Comparison of ENCODE assay signal across 27 cellular contexts in the genomic region with DNA sequence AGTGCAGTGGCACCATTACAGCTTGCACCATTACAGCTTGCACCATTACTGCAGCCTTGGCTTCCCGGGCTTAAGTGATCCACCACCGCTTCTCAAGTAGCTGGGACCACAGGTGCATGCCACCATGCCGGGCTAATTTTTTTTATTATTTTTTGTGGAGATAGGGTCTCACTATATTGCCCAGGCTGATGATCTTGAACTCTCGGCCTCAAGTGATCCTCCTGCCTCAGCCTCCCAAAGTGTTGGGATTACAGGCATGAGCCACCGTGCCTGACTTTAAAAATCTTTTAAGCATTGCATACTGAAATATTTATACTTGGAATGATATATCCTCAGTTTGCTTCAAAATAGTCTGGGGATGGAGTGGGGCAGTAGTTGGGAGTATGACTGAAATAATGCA. TPM values are rescaled to one million over a fixed set of nuclear protein-coding genes. Genes with fewer than 3 reads are reported as not detected.
DNase-seq lines count a peak whose midpoint lies in the region; ATAC-seq, FAIRE-seq and TF ChIP-seq lines count a peak whose summit lies in the region.
"Had no signal": no experiment of that assay in that cellular context is flagged by ENCODE, and none has a peak within 500 bp of the region (broad histone marks: within the 10 kb centered on the region; RNA-seq: fewer than 3 reads in every experiment).

No MANE protein-coding gene starts in this region.

- CTCF ChIA-PET in HEK293 (lab: Yijun Ruan, JAX): no interaction called here
- CTCF ChIA-PET in K562 (lab: Yijun Ruan, JAX; ENCODE audit: low intra/inter-chr PET ratio): no interaction called here

- POLR2A ChIA-PET in HEK293 (lab: Yijun Ruan, JAX): no interaction called here
- POLR2A ChIA-PET in K562 (lab: Yijun Ruan, JAX): interaction anchor here (1.1 to 1.4 kb wide), 3 partner anchors 9 to 22 kb away, joined by 3 to 6 read pairs (median 4); no protein-coding TSS in a partner anchor

- no peak for TF ChIP-seq POLR2A in K562 (conservative IDR thresholded peaks at IDR 0.05)

- H3K4me3 Mint-ChIP-seq in T-helper 17 cell: no peak overlapping the region
- H3K4me3 Mint-ChIP-seq: CD14-positive monocyte; CD4-positive, alpha-beta memory T cell; CD4-positive, CD25-positive, alpha-beta regulatory T cell; CD8-positive, alpha-beta memory T cell had no signal

- TF ChIP-seq EP300 in K562 (IDR thresholded peaks at IDR 0.05; ENCODE audit: low read length): no peak

- peaks cover 20% of the 10 kb centered on the region for H3K4me1 Mint-ChIP-seq in T-helper 17 cell

- peaks cover 94% of the 10 kb centered on the region for H3K79me2 ChIP-seq in K562 (ENCODE audit: control insufficient read depth, insufficient read depth, low read length)

- H3K27me3 ChIP-seq in K562 (ENCODE audit: control insufficient read depth in 2 of 2, insufficient read depth in 2 of 2, low read length in 2 of 2): no peaks in the 10 kb centered on the region
- H3K27me3 ChIP-seq: BE2C, BLaER1 had no signal

- no peaks in the 10 kb centered on the region; the same call in 1 of the 2 replicates for H4K20me1 ChIP-seq in K562 (replicated peaks; ENCODE audit: control insufficient read depth, insufficient read depth, low read length)

- no peaks in the 10 kb centered on the region for H3K27me3 Mint-ChIP-seq in T-helper 17 cell
- H3K27me3 Mint-ChIP-seq: CD4-positive, alpha-beta memory T cell; CD4-positive, CD25-positive, alpha-beta regulatory T cell; CD8-positive, alpha-beta memory T cell had no signal

- DNase-seq in T-helper 17 cell (no peak), K562 (ENCODE audit: extremely low read depth in 1 of 4, low spot score in 3 of 4) (no peak), mucosa of gallbladder (ENCODE audit: low spot score) (no peak), medulla oblongata (ENCODE audit: extremely low spot score) (no peak)
- DNase-seq: 8988T; ACHN; BE2C; C1 segment of cervical spinal cord; CD4-positive, alpha-beta memory T cell; CD4-positive, CD25-positive, alpha-beta regulatory T cell; CD8-positive, alpha-beta memory T cell; COR-L47; DMS 273 treated with DMSO at 0.1 percent for 48 hours; DMS153; DMS53; DMS79; DND-41; EL; GDM1 had no signal

- no peak overlapping the region for H3K4me2 ChIP-seq in K562 (ENCODE audit: insufficient read depth, low read length)
- H3K4me2 ChIP-seq: BLaER1 had no signal

- no peak for TF ChIP-seq CTCF in HEK293 (tag by site-specific recombination; IDR thresholded peaks at IDR 0.05)
- no peak for TF ChIP-seq CTCF in K562 (IDR thresholded peaks at IDR 0.05 in 2 of 3, conservative IDR thresholded peaks at IDR 0.05 in 1 of 3; ENCODE audit: insufficient read depth in 2 of 3, low read depth in 1 of 3, low read length in 3 of 3)

- no peak for FAIRE-seq in K562 (lab: Jason Lieb, UNC)
- FAIRE-seq: A204.1, GM12878, GM12892, GM18507 had no signal

- H3K4me1 ChIP-seq in HEK293 (ENCODE audit: control insufficient read depth, insufficient read depth, low read length) (no peaks in the 10 kb centered on the region), K562 (replicated peaks in 1 of 2; ENCODE audit: control insufficient read depth in 2 of 2, insufficient read depth in 2 of 2, low read length in 2 of 2) (peaks cover 0 to 3% of the 10 kb centered on the region in 2 experiments; a peak in 3 of 5 replicates)
- H3K4me1 ChIP-seq: BE2C, BLaER1 had no signal

- no peak overlapping the region for H3K4me3 ChIP-seq in HEK293 (ENCODE audit: low read depth, low read length)
- H3K4me3 ChIP-seq in K562: no peak overlapping the region
- H3K4me3 ChIP-seq: BLaER1, GM12878 had no signal

- no peak overlapping the region for H3K9ac ChIP-seq in K562 (ENCODE audit: insufficient read depth in 1 of 2, low read depth in 2 of 2, low read length in 2 of 2)
- H3K9ac ChIP-seq: BLaER1 had no signal

- H3K36me3 ChIP-seq in HEK293 (ENCODE audit: control insufficient read depth in 2 of 2, insufficient read depth in 1 of 2, low read length in 2 of 2) (peaks cover 23 to 68% of the 10 kb centered on the region in 2 experiments; a peak in 2 of 3 replicates), K562 (ENCODE audit: control insufficient read depth, insufficient read depth, low read length) (peaks cover 68% of the 10 kb centered on the region)

- no peaks in the 10 kb centered on the region for H3K36me3 Mint-ChIP-seq in T-helper 17 cell (ENCODE audit: low read depth)

- WGBS in K562 (ENCODE audit: insufficient coverage, low coverage, missing lambda C conversion rate): 97% methylated on average over 5 of the region's 5 CpGs

- no peaks in the 10 kb centered on the region for H3K9me1 ChIP-seq in K562 (ENCODE audit: control insufficient read depth, insufficient read depth, low read length)

- no peak overlapping the region for H2AFZ ChIP-seq in K562 (ENCODE audit: low read depth, low read length)

- TF ChIP-seq RAD21 in K562 (CRISPR knock-in tag; conservative IDR thresholded peaks at IDR 0.05 in 1 of 2, IDR thresholded peaks at IDR 0.05 in 1 of 2): no peak

- BruUV-seq in K562 (replicated peaks; lab: Mats Ljungman, UMichigan): no TSS peak

- in situ Hi-C loops in K562 (cut with MboI): no loop called here

- H3K27ac Mint-ChIP-seq in T-helper 17 cell: peak overlapping the region; percentile 41
- H3K27ac Mint-ChIP-seq: CD4-positive, CD25-positive, alpha-beta regulatory T cell had no signal

- H3K27ac ChIP-seq in HEK293 (ENCODE audit: extremely low read depth, low read depth, low read length) (no peak overlapping the region), K562 (ENCODE audit: extremely low read depth, low read depth, low read length) (no peak overlapping the region)
- H3K27ac ChIP-seq: BLaER1 had no signal

- no peaks in the 10 kb centered on the region for H3K9me3 ChIP-seq in HEK293 (ENCODE audit: control insufficient read depth, insufficient read depth, low read depth, low read length)
- no peaks in the 10 kb centered on the region for H3K9me3 ChIP-seq in T-helper 17 cell (ENCODE audit: control insufficient read depth, low read length, poor library complexity, severe bottlenecking)
- H3K9me3 ChIP-seq in K562 (replicated peaks; ENCODE audit: control insufficient read depth, insufficient read depth, low read depth, low read length): no peaks in the 10 kb centered on the region
- H3K9me3 ChIP-seq: BE2C, BLaER1 had no signal

- ATAC-seq in T-helper 17 cell: no peak
- no peak for ATAC-seq in K562
- ATAC-seq in GM21390 (IDR thresholded peaks at IDR 0.05; ENCODE audit: unreplicated experiment): no peak
- ATAC-seq: GM12878 had no signal

- intact Hi-C loops in K562 (cut with micrococcal nuclease): no loop called here

RNA-seq across cellular contexts. Expression of a gene that starts 10.4 kb away (rescaled TPM):
- total RNA-seq in T-helper 17 cell (10 to 100 TPM; 31.1 to 43.4 TPM), K562 (2014; rRNA removed) (61.0 and 64.9 TPM in 2 replicates), K562 (2014; rRNA removed; fragmentation: Illumina TruSeq; extraction: Trizol) (94.7 and 109 TPM in 2 replicates), K562 (2015; rRNA removed; fragmentation: Illumina TruSeq; extraction: Trizol) (70.4 and 74.2 TPM in 2 replicates), K562 (2021) (82.3 and 90.2 TPM in 2 replicates), mucosa of gallbladder (73.9 TPM)
- 47.5 and 78.4 TPM in 2 replicates for total RNA-seq in K562 (2011; cell fraction: chromatin; rRNA removed; ENCODE audit: low replicate concordance)
- 27.7 and 27.9 TPM in 2 replicates for total RNA-seq in K562 (2011; cell fraction: nucleolus; rRNA removed)
- 55.0 and 89.9 TPM in 2 replicates for total RNA-seq in K562 (2011; cell fraction: nucleoplasm; rRNA removed)
- polyA plus RNA-seq in K562 (2011; rRNA removed) (43.3 and 55.3 TPM in 2 replicates), K562 (2014; fragmentation: Illumina TruSeq; extraction: Trizol) (38.0 and 39.3 TPM in 2 replicates), K562 (2014; fragmentation: Nextera tagmentation; extraction: Ambion mirVana) (10 to 100 TPM; 27.8 to 81.6 TPM), K562 (2014; rRNA removed) (34.5 and 36.4 TPM in 2 replicates)
- 31.2 and 34.2 TPM in 2 replicates for polyA plus RNA-seq in K562 (2011; cell fraction: cytosol; rRNA removed)
- polyA plus RNA-seq in K562 (2011; cell fraction: nucleus; rRNA removed): 17.3 and 17.8 TPM in 2 replicates
- 28.3 and 30.4 TPM in 2 replicates for polyA plus RNA-seq in K562 (2012)
- 203 and 224 TPM in 2 replicates for polyA minus RNA-seq in K562 (2011; rRNA and poly(A)+ RNA removed)
- polyA minus RNA-seq in K562 (2011; cell fraction: cytosol; rRNA and poly(A)+ RNA removed): 49.4 and 74.5 TPM in 2 replicates
- 15.5 and 22.9 TPM in 2 replicates for polyA minus RNA-seq in K562 (2011; cell fraction: nucleus; rRNA and poly(A)+ RNA removed)

RNA-seq across cellular contexts. Expression of a gene that starts 24.1 kb away (rescaled TPM):
- 100 to 1,000 TPM; 106 to 118 TPM for total RNA-seq in T-helper 17 cell
- 140 and 344 TPM in 2 replicates for total RNA-seq in K562 (2011; cell fraction: chromatin; rRNA removed; ENCODE audit: low replicate concordance)
- total RNA-seq in K562 (2011; cell fraction: nucleolus; rRNA removed): 167 and 174 TPM in 2 replicates
- total RNA-seq in K562 (2011; cell fraction: nucleoplasm; rRNA removed): 143 and 150 TPM in 2 replicates
- total RNA-seq in K562 (2014; rRNA removed): 5.9 and 7.1 TPM in 2 replicates
- 4.4 and 6.5 TPM in 2 replicates for total RNA-seq in K562 (2014; rRNA removed; fragmentation: Illumina TruSeq; extraction: Trizol)
- 6.1 and 7.0 TPM in 2 replicates for total RNA-seq in K562 (2015; rRNA removed; fragmentation: Illumina TruSeq; extraction: Trizol)
- 17.7 and 20.2 TPM in 2 replicates for total RNA-seq in K562 (2021)
- polyA plus RNA-seq in K562 (2011; rRNA removed): 11.5 and 21.7 TPM in 2 replicates
- 11.6 and 15.7 TPM in 2 replicates for polyA plus RNA-seq in K562 (2011; cell fraction: cytosol; rRNA removed)
- polyA plus RNA-seq in K562 (2011; cell fraction: nucleus; rRNA removed): 117 and 144 TPM in 2 replicates
- 15.7 and 22.6 TPM in 2 replicates for polyA plus RNA-seq in K562 (2012)
- 14.4 and 15.6 TPM in 2 replicates for polyA plus RNA-seq in K562 (2014; fragmentation: Illumina TruSeq; extraction: Trizol)
- polyA plus RNA-seq in K562 (2014; fragmentation: Nextera tagmentation; extraction: Ambion mirVana): 1 to 10 TPM; 2.4 to 3.6 TPM
- 14.1 and 22.2 TPM in 2 replicates for polyA plus RNA-seq in K562 (2014; rRNA removed)
- polyA minus RNA-seq in K562 (2011; rRNA and poly(A)+ RNA removed): 16.3 and 17.1 TPM in 2 replicates
- 14.1 and 17.0 TPM in 2 replicates for polyA minus RNA-seq in K562 (2011; cell fraction: cytosol; rRNA and poly(A)+ RNA removed)
- polyA minus RNA-seq in K562 (2011; cell fraction: nucleus; rRNA and poly(A)+ RNA removed): 32.9 and 48.4 TPM in 2 replicates
- total RNA-seq in mucosa of gallbladder: 72.9 TPM

RNA-seq across cellular contexts. Expression of a gene that starts 44.7 kb away (rescaled TPM):
- total RNA-seq in T-helper 17 cell (1 to 10 TPM; 8.7 to 9.6 TPM), K562 (2014; rRNA removed) (0.95 and 1.3 TPM in 2 replicates), K562 (2014; rRNA removed; fragmentation: Illumina TruSeq; extraction: Trizol) (1.1 and 1.4 TPM in 2 replicates), K562 (2015; rRNA removed; fragmentation: Illumina TruSeq; extraction: Trizol) (0.87 and 1.2 TPM in 2 replicates), K562 (2021) (3.5 and 3.6 TPM in 2 replicates), mucosa of gallbladder (2,517 TPM)
- 19.3 and 31.5 TPM in 2 replicates for total RNA-seq in K562 (2011; cell fraction: chromatin; rRNA removed; ENCODE audit: low replicate concordance)
- 15.1 and 17.0 TPM in 2 replicates for total RNA-seq in K562 (2011; cell fraction: nucleolus; rRNA removed)
- total RNA-seq in K562 (2011; cell fraction: nucleoplasm; rRNA removed): 12.9 and 14.2 TPM in 2 replicates
- polyA plus RNA-seq in K562 (2011; rRNA removed) (3.0 and 3.1 TPM in 2 replicates), K562 (2014; fragmentation: Illumina TruSeq; extraction: Trizol) (2.4 and 2.8 TPM in 2 replicates), K562 (2014; fragmentation: Nextera tagmentation; extraction: Ambion mirVana) (under 1 TPM; 0.21 to 0.56 TPM), K562 (2014; rRNA removed) (3.2 and 4.9 TPM in 2 replicates)
- polyA plus RNA-seq in K562 (2011; cell fraction: cytosol; rRNA removed): 1.3 and 1.4 TPM in 2 replicates
- 22.1 and 23.9 TPM in 2 replicates for polyA plus RNA-seq in K562 (2011; cell fraction: nucleus; rRNA removed)
- 2.5 and 5.8 TPM in 2 replicates for polyA plus RNA-seq in K562 (2012)
- 1.7 and 2.7 TPM in 2 replicates for polyA minus RNA-seq in K562 (2011; rRNA and poly(A)+ RNA removed)
- polyA minus RNA-seq in K562 (2011; cell fraction: cytosol; rRNA and poly(A)+ RNA removed): 2.0 TPM in 1 of 2 replicates, not detected in the other
- 3.2 and 3.3 TPM in 2 replicates for polyA minus RNA-seq in K562 (2011; cell fraction: nucleus; rRNA and poly(A)+ RNA removed)

RNA-seq across cellular contexts. Expression of a gene that starts 56.2 kb away (rescaled TPM):
- 10 to 100 TPM; 82.7 to 87.5 TPM for total RNA-seq in T-helper 17 cell
- 63.2 and 103 TPM in 2 replicates for total RNA-seq in K562 (2011; cell fraction: chromatin; rRNA removed; ENCODE audit: low replicate concordance)
- total RNA-seq in K562 (2011; cell fraction: nucleolus; rRNA removed): 30.0 and 38.4 TPM in 2 replicates
- total RNA-seq in K562 (2011; cell fraction: nucleoplasm; rRNA removed): 51.0 and 57.2 TPM in 2 replicates
- 8.4 and 9.5 TPM in 2 replicates for total RNA-seq in K562 (2014; rRNA removed)
- 10.7 and 10.8 TPM in 2 replicates for total RNA-seq in K562 (2014; rRNA removed; fragmentation: Illumina TruSeq; extraction: Trizol)
- total RNA-seq in K562 (2015; rRNA removed; fragmentation: Illumina TruSeq; extraction: Trizol): 7.6 and 8.5 TPM in 2 replicates
- 16.7 and 21.6 TPM in 2 replicates for total RNA-seq in K562 (2021)
- 6.1 and 7.3 TPM in 2 replicates for polyA plus RNA-seq in K562 (2011; rRNA removed)
- 4.2 and 4.4 TPM in 2 replicates for polyA plus RNA-seq in K562 (2011; cell fraction: cytosol; rRNA removed)
- 21.4 and 34.9 TPM in 2 replicates for polyA plus RNA-seq in K562 (2011; cell fraction: nucleus; rRNA removed)
- 9.5 and 10.3 TPM in 2 replicates for polyA plus RNA-seq in K562 (2012)
- 12.2 and 14.0 TPM in 2 replicates for polyA plus RNA-seq in K562 (2014; fragmentation: Illumina TruSeq; extraction: Trizol)
- polyA plus RNA-seq in K562 (2014; fragmentation: Nextera tagmentation; extraction: Ambion mirVana): 1 to 10 TPM; 1.6 to 1.8 TPM
- 8.0 and 8.9 TPM in 2 replicates for polyA plus RNA-seq in K562 (2014; rRNA removed)
- 14.2 and 16.0 TPM in 2 replicates for polyA minus RNA-seq in K562 (2011; rRNA and poly(A)+ RNA removed)
- 6.6 and 9.6 TPM in 2 replicates for polyA minus RNA-seq in K562 (2011; cell fraction: cytosol; rRNA and poly(A)+ RNA removed)
- 22.2 and 28.9 TPM in 2 replicates for polyA minus RNA-seq in K562 (2011; cell fraction: nucleus; rRNA and poly(A)+ RNA removed)
- total RNA-seq in mucosa of gallbladder: 54.6 TPM

Comparison
In these comparisons a context has a peak if more than half of its experiments do, and no peak if none do; other contexts are left out.
1. RNA of a gene that starts 44.7 kb away (total RNA-seq): 2,517 TPM in mucosa of gallbladder (single experiment); 8.7 to 9.6 TPM in T-helper 17 cell and 0.87 to 31.5 TPM in K562; every median in the first group is over 10 times any median in the second.